ENCODE assay signal across 9 cellular contexts in genomic region chr7:1667566-1668485, GRCh38. TPM values are rescaled to one million over a fixed set of nuclear protein-coding genes. Genes with fewer than 3 reads are reported as not detected.
DNase-seq lines count a peak whose midpoint lies in the region; ATAC-seq lines count a peak whose summit lies in the region.
"Had no signal": no experiment of that assay in that cellular context is flagged by ENCODE, and none has a peak within 500 bp of the region (broad histone marks: within the 10 kb centered on the region; RNA-seq: fewer than 3 reads in every experiment).

No MANE protein-coding gene starts in this region.

- no peaks in the 10 kb centered on the region for H4K20me1 ChIP-seq in GM23248 (ENCODE audit: insufficient read depth)

- H3K4me2 ChIP-seq in GM23248 (ENCODE audit: unreplicated experiment) (peak overlapping the region; percentile 73), skeletal muscle satellite cell (ENCODE audit: low read length) (peak overlapping the region; percentile 74)

- no peak overlapping the region for H3K27ac Mint-ChIP-seq in activated T-helper 17 cell treated with anti-CD3 and anti-CD28 coated beads, Interleukin-2, amount 50 U/mL, for 72 hours

- peaks cover 4% of the 10 kb centered on the region; the same call in 1 of the 2 replicates for H3K27me3 ChIP-seq in GM23248 (replicated peaks; ENCODE audit: insufficient read depth)
- peaks cover 90% of the 10 kb centered on the region for H3K27me3 ChIP-seq in iPS-18a (ENCODE audit: control insufficient read depth, insufficient read depth, low read length)
- peaks cover 67% of the 10 kb centered on the region for H3K27me3 ChIP-seq in skeletal muscle satellite cell (ENCODE audit: control insufficient read depth, insufficient read depth, low read length)

- H3K36me3 Mint-ChIP-seq in activated T-helper 17 cell treated with anti-CD3 and anti-CD28 coated beads, Interleukin-2, amount 50 U/mL, for 72 hours (ENCODE audit: low read depth), result no peaks in the 10 kb centered on the region

- in situ Hi-C loops in GM23248 (cut with MboI), result no loop called here

- peaks cover 5% of the 10 kb centered on the region for H3K4me1 Mint-ChIP-seq in activated T-helper 17 cell treated with anti-CD3 and anti-CD28 coated beads, Interleukin-2, amount 50 U/mL, for 72 hours

- peak overlapping the region; percentile 74 for H2AFZ ChIP-seq in GM23248

- H3K4me1 ChIP-seq in GM23248 (ENCODE audit: insufficient read depth) (no peaks in the 10 kb centered on the region), iPS-18a (ENCODE audit: control insufficient read depth, low read depth, low read length) (no peaks in the 10 kb centered on the region), skeletal muscle satellite cell (ENCODE audit: control insufficient read depth, insufficient read depth, low read length) (peaks cover 8% of the 10 kb centered on the region)

- H3K9me3 Mint-ChIP-seq in activated T-helper 17 cell treated with anti-CD3 and anti-CD28 coated beads, Interleukin-2, amount 50 U/mL, for 72 hours, result no peaks in the 10 kb centered on the region

- 45 to 80% methylated on average over 20 to 55 of the region's 78 CpGs for WGBS in GM23248 (ENCODE audit: low coverage in 1 of 2, low lambda C conversion rate in 2 of 2, missing lambda C conversion rate in 2 of 2), 2 experiments

- DNase-seq in GM23248, result no peak
- DNase-seq in NCI-H1436 treated with DMSO at 0.1 percent for 48 hours (lab: John Stamatoyannopoulos, UW), result no peak
- DNase-seq in OCI-M1 (lab: John Stamatoyannopoulos, UW), result no peak
- DNase-seq in SIG-M5 treated with dmso at 0.1 percent for 504 hours (lab: John Stamatoyannopoulos, UW; ENCODE audit: unreplicated experiment), result no peak

- H3K79me2 ChIP-seq in GM23248 (ENCODE audit: insufficient read depth), result no peaks in the 10 kb centered on the region

- H3K4me3 ChIP-seq in GM23248 (peak overlapping the region; percentile 67), iPS-18a (ENCODE audit: low read length) (peak overlapping the region; percentile 45), skeletal muscle satellite cell (ENCODE audit: low read length) (peak overlapping the region; percentile 49)

- peak overlapping the region; percentile 42 for H3K4me3 Mint-ChIP-seq in activated T-helper 17 cell treated with anti-CD3 and anti-CD28 coated beads, Interleukin-2, amount 50 U/mL, for 72 hours

- H3F3A ChIP-seq in GM23248 (ENCODE audit: insufficient read depth), result 0 out of 2 replicates have a peak, but pooled peaks cover 5% of the 10 kb centered on the region

- ATAC-seq in activated T-helper 17 cell treated with anti-CD3 and anti-CD28 coated beads, Interleukin-2, amount 50 U/mL, for 72 hours (replicated peaks), result no peak
- ATAC-seq in HG02623 (IDR thresholded peaks at IDR 0.05; ENCODE audit: unreplicated experiment), result no peak
- ATAC-seq: gastroesophageal sphincter had no signal

- no peaks in the 10 kb centered on the region for H3K9me2 ChIP-seq in GM23248 (ENCODE audit: insufficient read depth)

- H3K9me3 ChIP-seq in GM23248 (ENCODE audit: low read depth) (no peaks in the 10 kb centered on the region), iPS-18a (ENCODE audit: control insufficient read depth, low read depth, low read length) (no peaks in the 10 kb centered on the region), skeletal muscle satellite cell (replicated peaks; ENCODE audit: low read length) (no peaks in the 10 kb centered on the region)
- H3K9me3 ChIP-seq: gastroesophageal sphincter had no signal

- no peaks in the 10 kb centered on the region for H3K36me3 ChIP-seq in GM23248 (ENCODE audit: low read depth)
- H3K36me3 ChIP-seq in iPS-18a (ENCODE audit: control insufficient read depth, low read depth, low read length), result no peaks in the 10 kb centered on the region
- no peaks in the 10 kb centered on the region for H3K36me3 ChIP-seq in skeletal muscle satellite cell (ENCODE audit: insufficient read depth, low read length)
- H3K36me3 ChIP-seq: gastroesophageal sphincter had no signal

- H3K27ac ChIP-seq in GM23248 (no peak overlapping the region), iPS-18a (ENCODE audit: low read length) (no peak overlapping the region)

- peaks cover 14% of the 10 kb centered on the region for H3K27me3 Mint-ChIP-seq in activated T-helper 17 cell treated with anti-CD3 and anti-CD28 coated beads, Interleukin-2, amount 50 U/mL, for 72 hours

- H3K9ac ChIP-seq in GM23248 (0 out of 2 replicates have a peak overlapping the region, but pooled peaks have one; percentile 66), iPS-18a (ENCODE audit: low read length) (no peak overlapping the region), skeletal muscle satellite cell (ENCODE audit: low read depth, low read length) (no peak overlapping the region)

RNA-seq across cellular contexts. Expression of gene ELFN1, which starts 2.3 kb away (rescaled TPM):
- total RNA-seq in GM23248 (2014; rRNA removed; shearing (Covaris generic)), result 5.1 and 6.2 TPM in 2 replicates
- polyA plus RNA-seq in GM23248 (2016; fragmentation: Nextera tagmentation; extraction: Ambion mirVana), result 0.13 and 0.19 TPM in 2 replicates
- under 1 TPM; 0.06 to 0.19 TPM for total RNA-seq in activated T-helper 17 cell treated with anti-CD3 and anti-CD28 coated beads, Interleukin-2, amount 50 U/mL, for 72 hours
- 0.76 and 2.2 TPM in 2 replicates for total RNA-seq in skeletal muscle satellite cell (2012; rRNA removed)
